20 cellular contexts compared by ENCODE assay signal in genomic region chr7:44275146-44275545, GRCh38. TPM values are rescaled to one million over a fixed set of nuclear protein-coding genes. Genes with fewer than 3 reads are reported as not detected.
DNase-seq lines count a peak whose midpoint lies in the region; ATAC-seq and TF ChIP-seq lines count a peak whose summit lies in the region.
"Had no signal": no experiment of that assay in that cellular context is flagged by ENCODE, and none has a peak within 500 bp of the region (broad histone marks: within the 10 kb centered on the region; RNA-seq: fewer than 3 reads in every experiment).

No MANE protein-coding gene starts in this region.

- no peak overlapping the region for H4K91ac ChIP-seq in neuronal stem cell (ENCODE audit: low read depth, low read length, poor library complexity)

- DNase-seq in Right ventricle myocardium inferior (ENCODE audit: missing footprints) = peak; percentile 33
- DNase-seq in right atrium auricular region (ENCODE audit: low spot score) = no peak
- peak; percentile 10 for DNase-seq in left cardiac atrium
- DNase-seq in neuronal stem cell (ENCODE audit: low spot score) = no peak
- peak; percentile 35 for DNase-seq in upper lobe of right lung
- DNase-seq in mesenteric fat pad (ENCODE audit: low spot score) = no peak
- DNase-seq: DMS 273 treated with DMSO at 0.1 percent for 48 hours, GDM1, H9, IMR-90, NCI-H1417 treated with DMSO at 0.1 percent for 48 hours, NCI-H187 treated with DMSO at 0.1 percent for 48 hours, NCI-H226, NCI-H82, RPMI8226 had no signal

- H3K4me2 ChIP-seq in neuronal stem cell (ENCODE audit: insufficient read depth, low read length, poor library complexity, severe bottlenecking) = no peak overlapping the region

- H4K8ac ChIP-seq in neuronal stem cell (ENCODE audit: low read depth, low read length) = no peak overlapping the region

- H2BK12ac ChIP-seq in neuronal stem cell (ENCODE audit: low read length) = peak overlapping the region; percentile 92

- H3K79me1 ChIP-seq in neuronal stem cell (ENCODE audit: low read depth, low read length) = no peaks in the 10 kb centered on the region

- H3K27ac ChIP-seq in right atrium auricular region = no peak overlapping the region
- no peak overlapping the region for H3K27ac ChIP-seq in neuronal stem cell (replicated peaks; ENCODE audit: low read length)
- H3K27ac ChIP-seq in upper lobe of right lung = no peak overlapping the region
- H3K27ac ChIP-seq: 22Rv1, HL-60, SJSA1 had no signal

- H3K18ac ChIP-seq in neuronal stem cell (ENCODE audit: low read length) = peak overlapping the region; percentile 60

- no peak for ATAC-seq in Right ventricle myocardium inferior
- no peak for ATAC-seq in left cardiac atrium
- no peak for ATAC-seq in upper lobe of right lung
- ATAC-seq in HG03039 (IDR thresholded peaks at IDR 0.05; ENCODE audit: unreplicated experiment) = no peak
- no peak for ATAC-seq in GM18909 (IDR thresholded peaks at IDR 0.05; ENCODE audit: poor library complexity, unreplicated experiment)

- H3K23ac ChIP-seq in neuronal stem cell (ENCODE audit: low read depth, low read length, poor library complexity) = no peak overlapping the region

- peak overlapping the region; percentile 36 for H2AK5ac ChIP-seq in neuronal stem cell (ENCODE audit: low read depth, low read length)

- TF ChIP-seq CTCF in right atrium auricular region (IDR thresholded peaks at IDR 0.05) (no peak), upper lobe of right lung (IDR thresholded peaks at IDR 0.05) (no peak)

- no peak overlapping the region for H2BK120ac ChIP-seq in neuronal stem cell (ENCODE audit: low read depth, low read length)

- no peak overlapping the region for H3K9ac ChIP-seq in neuronal stem cell (ENCODE audit: low read depth, low read length, poor library complexity)

- no peaks in the 10 kb centered on the region for H3K27me3 ChIP-seq in right atrium auricular region
- H3K27me3 ChIP-seq in neuronal stem cell (ENCODE audit: control insufficient read depth in 3 of 3, insufficient read depth in 3 of 3, low read depth in 1 of 3, low read length in 3 of 3) = peaks cover 0 to 43% (median 0%) of the 10 kb centered on the region in 3 experiments
- H3K27me3 ChIP-seq in upper lobe of right lung = no peaks in the 10 kb centered on the region
- H3K27me3 ChIP-seq: SJSA1 had no signal

- no peak overlapping the region for H2BK5ac ChIP-seq in neuronal stem cell (ENCODE audit: low read length)

- no CpG with 5 or more reads among the region's 7 CpGs for WGBS in neuronal stem cell (ENCODE audit: extremely low coverage in 2 of 2, insufficient read length in 2 of 2, insufficient replicate concordance in 1 of 2), 2 donors

- H3K4me1 ChIP-seq in right atrium auricular region (peaks cover 0 to 47% of the 10 kb centered on the region in 2 donors), neuronal stem cell (ENCODE audit: control insufficient read depth in 2 of 2, insufficient read depth in 1 of 2, low read depth in 1 of 2, low read length in 2 of 2) (peaks cover 10 to 18% of the 10 kb centered on the region in 2 donors), upper lobe of right lung (no peaks in the 10 kb centered on the region)
- H3K4me1 ChIP-seq: SJSA1 had no signal

- peak overlapping the region; percentile 5 for H3K14ac ChIP-seq in neuronal stem cell (ENCODE audit: low read length)

- peak overlapping the region; percentile 56 for H3K4ac ChIP-seq in neuronal stem cell (ENCODE audit: low read length)

- H3K9me3 ChIP-seq in right atrium auricular region = no peaks in the 10 kb centered on the region
- no peaks in the 10 kb centered on the region for H3K9me3 ChIP-seq in neuronal stem cell (replicated peaks in 1 of 2; ENCODE audit: control insufficient read depth in 2 of 2, insufficient read depth in 1 of 2, low read depth in 1 of 2, low read length in 2 of 2)
- no peaks in the 10 kb centered on the region for H3K9me3 ChIP-seq in upper lobe of right lung
- H3K9me3 ChIP-seq: SJSA1 had no signal

- H2BK15ac ChIP-seq in neuronal stem cell (ENCODE audit: low read length) = peak overlapping the region; percentile 95

- intact Hi-C loops in Right ventricle myocardium inferior (cut with DNase I) = no loop called here
- intact Hi-C loops in left cardiac atrium (cut with DNase I) = no loop called here
- intact Hi-C loops in upper lobe of right lung (cut with DNase I) = no loop called here

- H3K4me3 ChIP-seq in right atrium auricular region (no peak overlapping the region), neuronal stem cell (ENCODE audit: low read length in 2 of 2) (no peak overlapping the region), upper lobe of right lung (no peak overlapping the region)
- H3K4me3 ChIP-seq: SJSA1 had no signal

- no peak overlapping the region for H2AFZ ChIP-seq in neuronal stem cell (ENCODE audit: low read length)

- H3K36me3 ChIP-seq in right atrium auricular region = no peaks in the 10 kb centered on the region
- H3K36me3 ChIP-seq in neuronal stem cell (replicated peaks in 1 of 2; ENCODE audit: control insufficient read depth in 2 of 2, insufficient read depth in 2 of 2, low read length in 2 of 2) = no peaks in the 10 kb centered on the region
- H3K36me3 ChIP-seq in upper lobe of right lung = no peaks in the 10 kb centered on the region
- H3K36me3 ChIP-seq: SJSA1 had no signal

RNA-seq across cellular contexts. Expression of gene CAMK2B, which starts 50.2 kb away (rescaled TPM):
- total RNA-seq in Right ventricle myocardium inferior (95.4 TPM), right atrium auricular region (10 to 100 TPM; 79.9 to 84.7 TPM), left cardiac atrium (10 to 100 TPM; 75.8 to 98.7 TPM), upper lobe of right lung (0.17 TPM), mesenteric fat pad (1.2 TPM)
- polyA plus RNA-seq in neuronal stem cell (2013, experiment 1 of 2) = 0.79 TPM
- 0.65 TPM for polyA plus RNA-seq in neuronal stem cell (2013, experiment 2 of 2)
- total RNA-seq: SJSA1 had no signal

Comparison
In these comparisons a context has a peak if more than half of its experiments do, and no peak if none do; other contexts are left out.
1. DNase-seq: peak in Right ventricle myocardium inferior (single experiment), left cardiac atrium (single experiment) and upper lobe of right lung (single experiment); none in right atrium auricular region (single experiment), neuronal stem cell (single experiment) and mesenteric fat pad (single experiment).
2. RNA of gene CAMK2B, which starts 50.2 kb away (total RNA-seq): 75.8 to 98.7 TPM in left cardiac atrium, 95.4 TPM in Right ventricle myocardium inferior (single experiment) and 79.9 to 84.7 TPM in right atrium auricular region; 1.2 TPM in mesenteric fat pad (single experiment) and 0.17 TPM in upper lobe of right lung (single experiment); every median in the first group is over 10 times any median in the second.